In genomic region chr11:126267650-126268049, GRCh38 we compare ENCODE assay signal across 8 cellular contexts. TPM values are rescaled to one million over a fixed set of nuclear protein-coding genes. Genes with fewer than 3 reads are reported as not detected.
DNase-seq lines count a peak whose midpoint lies in the region; ATAC-seq, FAIRE-seq and TF ChIP-seq lines count a peak whose summit lies in the region.

No MANE protein-coding gene starts in this region.

- no peaks in the 10 kb centered on the region for H3K9me3 ChIP-seq in WERI-Rb-1 (ENCODE audit: severe bottlenecking)

- no peak for ATAC-seq in GM18498 (IDR thresholded peaks at IDR 0.05; ENCODE audit: unreplicated experiment)

- TF ChIP-seq CTCF in WERI-Rb-1 (IDR thresholded peaks at IDR 0.05; ENCODE audit: low read depth, low read length) (no peak), foreskin fibroblast (IDR thresholded peaks at IDR 0.05; ENCODE audit: low read depth, low read length) (no peak)

- H3K4me3 ChIP-seq in WERI-Rb-1 (ENCODE audit: low read depth, low read length) (peak overlapping the region; percentile 63), foreskin fibroblast (ENCODE audit: low read depth in 1 of 2, low read length in 2 of 2) (peak overlapping the region; percentile 70 to 100), skeletal muscle cell (ENCODE audit: low read depth, low read length) (peak overlapping the region; percentile 98)

- H3K36me3 ChIP-seq in WERI-Rb-1: peaks cover 60% of the 10 kb centered on the region

- no peak for DNase-seq in GM12891 (ENCODE audit: insufficient read length, low spot score)
- no peak for DNase-seq in WERI-Rb-1
- DNase-seq in foreskin fibroblast: no peak
- no peak for DNase-seq in skeletal muscle cell (ENCODE audit: low read depth)
- DNase-seq in midbrain (lab: John Stamatoyannopoulos, UW): no peak
- no peak for DNase-seq in cortex of kidney (lab: John Stamatoyannopoulos, UW)
- DNase-seq in RCC 7860 (ENCODE audit: low spot score): no peak

- FAIRE-seq in GM12891 (lab: Jason Lieb, UNC): peak; percentile 55
- FAIRE-seq in RCC 7860 (lab: Jason Lieb, UNC): no peak

- TF ChIP-seq POLR2A in GM12891 (IDR thresholded peaks at IDR 0.05; ENCODE audit: low read depth, low read length): 0 out of 2 replicates have a peak, but pooled peaks have one; percentile 36

- H3K27me3 ChIP-seq in WERI-Rb-1 (ENCODE audit: insufficient read depth, low read depth, severe bottlenecking): no peaks in the 10 kb centered on the region

- H3K27ac ChIP-seq in WERI-Rb-1: peak overlapping the region; percentile 86

TF ChIP-seq in GM12891, 5 proteins besides CTCF, POLR2A, EP300 and RAD21:
- TF ChIP-seq POU2F2 (IDR thresholded peaks at IDR 0.05; ENCODE audit: low read depth, low read length) (no peak), PAX5 (IDR thresholded peaks at IDR 0.05; ENCODE audit: insufficient read depth, low read length, severe bottlenecking) (no peak), TAF1 (IDR thresholded peaks at IDR 0.05; ENCODE audit: low read depth, low read length) (no peak), POLR2AphosphoS5 (IDR thresholded peaks at IDR 0.05; ENCODE audit: low read depth, low read length) (no peak)

RNA-seq across cellular contexts. Expression of gene SRPRA, which starts 1.0 kb away (rescaled TPM):
- polyA plus RNA-seq in GM12891 (2012; ENCODE audit: low read depth, missing spikeins): 76.3 TPM

RNA-seq across cellular contexts. Expression of gene FOXRED1, which starts 1.3 kb away (rescaled TPM):
- 23.0 TPM for polyA plus RNA-seq in GM12891 (2012; ENCODE audit: low read depth, missing spikeins)

RNA-seq across cellular contexts. Expression of gene TIRAP, which starts 15.2 kb away (rescaled TPM):
- polyA plus RNA-seq in GM12891 (2012; ENCODE audit: low read depth, missing spikeins): 3.9 TPM

RNA-seq across cellular contexts. Expression of gene DCPS, which starts 36.2 kb away (rescaled TPM):
- 45.3 TPM for polyA plus RNA-seq in GM12891 (2012; ENCODE audit: low read depth, missing spikeins)

RNA-seq across cellular contexts. Expression of gene FAM118B, which starts 56.1 kb away (rescaled TPM):
- polyA plus RNA-seq in GM12891 (2012; ENCODE audit: low read depth, missing spikeins): 10.3 TPM
